9 cellular contexts compared by ENCODE assay signal in genomic region chr3:167691366-167691765, GRCh38. TPM values are rescaled to one million over a fixed set of nuclear protein-coding genes. Genes with fewer than 3 reads are reported as not detected.
A peak's percentile ranks its signal among the peaks of the same experiment; 100 is the strongest.
DNase-seq lines count a peak whose midpoint lies in the region; ATAC-seq and TF ChIP-seq lines count a peak whose summit lies in the region.
"Had no signal": no experiment of that assay in that cellular context is flagged by ENCODE, and none has a peak within 500 bp of the region (broad histone marks: within the 10 kb centered on the region; RNA-seq: fewer than 3 reads in every experiment).

No MANE protein-coding gene starts in this region.

- POLR2A ChIA-PET in activated CD4-positive, alpha-beta T cell treated with anti-CD3 and anti-CD28 coated beads, Interleukin-2, amount 10 ng/mL, durations not matched to agents 7 days and 5 days (lab: Charles Lee) = no interaction called here
- POLR2A ChIA-PET in WTC11 (lab: Charles Lee) = interaction anchor here (0.6 kb wide), 1 partner anchor 33 kb away, joined by 4 read pairs; no protein-coding TSS in a partner anchor

- WGBS in sigmoid colon, 2 donors = 47 to 56% methylated on average over 3 of the region's 3 CpGs

- no peak for TF ChIP-seq CTCF in sigmoid colon (IDR thresholded peaks at IDR 0.05)
- TF ChIP-seq CTCF in WTC11 (IDR thresholded peaks at IDR 0.05) = no peak

- no peak overlapping the region for H3K4me3 ChIP-seq in sigmoid colon

- peaks cover 0 to 53% (median 0%) of the 10 kb centered on the region in 4 donors for H3K36me3 ChIP-seq in sigmoid colon

- no peak for TF ChIP-seq EP300 in sigmoid colon (IDR thresholded peaks at IDR 0.05)

- H3K36me3 Mint-ChIP-seq in activated CD4-positive, alpha-beta T cell treated with anti-CD3 and anti-CD28 coated beads, Interleukin-2, amount 10 ng/mL, durations not matched to agents 7 days and 5 days (ENCODE audit: low read depth) = peaks cover 32% of the 10 kb centered on the region
- peaks cover 25% of the 10 kb centered on the region for H3K36me3 Mint-ChIP-seq in WTC11

- CTCF ChIA-PET in activated CD4-positive, alpha-beta T cell treated with anti-CD3 and anti-CD28 coated beads, Interleukin-2, amount 10 ng/mL, durations not matched to agents 7 days and 5 days (lab: Charles Lee) = interaction anchor here (0.7 kb wide), 1 partner anchor 12 kb away, joined by 3 read pairs; no protein-coding TSS in a partner anchor
- CTCF ChIA-PET in WTC11 (lab: Charles Lee) = no interaction called here

- DNase-seq in AG08395 (ENCODE audit: low spot score) (peak; percentile 3), GM19240 (ENCODE audit: insufficient read length, low spot score) (peak; percentile 23), sigmoid colon (no peak), NCI-H1092 treated with DMSO at 0.1 percent for 48 hours (lab: John Stamatoyannopoulos, UW) (no peak), AG08396 (ENCODE audit: low spot score) (no peak), WTC11 (ENCODE audit: low spot score) (no peak)
- peak; percentile 44 for DNase-seq in activated CD4-positive, alpha-beta T cell treated with anti-CD3 and anti-CD28 coated beads, Interleukin-2, amount 10 ng/mL, durations not matched to agents 7 days and 5 days
- DNase-seq: kidney had no signal

- no peaks in the 10 kb centered on the region for H3K27me3 Mint-ChIP-seq in activated CD4-positive, alpha-beta T cell treated with anti-CD3 and anti-CD28 coated beads, Interleukin-2, amount 10 ng/mL, durations not matched to agents 7 days and 5 days
- no peaks in the 10 kb centered on the region for H3K27me3 Mint-ChIP-seq in WTC11 (ENCODE audit: low read depth)

- no peaks in the 10 kb centered on the region for H3K4me1 ChIP-seq in sigmoid colon

- peak overlapping the region; percentile 14 for H3K27ac Mint-ChIP-seq in activated CD4-positive, alpha-beta T cell treated with anti-CD3 and anti-CD28 coated beads, Interleukin-2, amount 10 ng/mL, durations not matched to agents 7 days and 5 days
- no peak overlapping the region for H3K27ac Mint-ChIP-seq in WTC11

- no peak overlapping the region for H3K4me3 Mint-ChIP-seq in activated CD4-positive, alpha-beta T cell treated with anti-CD3 and anti-CD28 coated beads, Interleukin-2, amount 10 ng/mL, durations not matched to agents 7 days and 5 days
- no peak overlapping the region for H3K4me3 Mint-ChIP-seq in WTC11

- no peak for TF ChIP-seq POLR2A in sigmoid colon (IDR thresholded peaks at IDR 0.05)

- no peaks in the 10 kb centered on the region for H3K9me3 Mint-ChIP-seq in activated CD4-positive, alpha-beta T cell treated with anti-CD3 and anti-CD28 coated beads, Interleukin-2, amount 10 ng/mL, durations not matched to agents 7 days and 5 days
- no peaks in the 10 kb centered on the region for H3K9me3 Mint-ChIP-seq in WTC11

- H3K27ac ChIP-seq in sigmoid colon = no peak overlapping the region

- intact Hi-C loops in sigmoid colon (cut with DNase I) = no loop called here

- ATAC-seq in HG03159 (IDR thresholded peaks at IDR 0.05; ENCODE audit: unreplicated experiment) (peak; percentile 100), WTC11 (no peak)

- no peaks in the 10 kb centered on the region for H3K27me3 ChIP-seq in sigmoid colon

- no peaks in the 10 kb centered on the region for H3K9me3 ChIP-seq in sigmoid colon

- H3K4me1 Mint-ChIP-seq in activated CD4-positive, alpha-beta T cell treated with anti-CD3 and anti-CD28 coated beads, Interleukin-2, amount 10 ng/mL, durations not matched to agents 7 days and 5 days = peaks cover 21% of the 10 kb centered on the region
- H3K4me1 Mint-ChIP-seq in WTC11 = peaks cover 29% of the 10 kb centered on the region

TF ChIP-seq in WTC11, 78 proteins besides CTCF, POLR2A, EP300 and RAD21:
- TF ChIP-seq ZNF671 (CRISPR knock-in tag; IDR thresholded peaks at IDR 0.05) (no peak), ZBTB43 (CRISPR knock-in tag; IDR thresholded peaks at IDR 0.05) (no peak), ESRRA (CRISPR knock-in tag; IDR thresholded peaks at IDR 0.05; ENCODE audit: borderline replicate concordance) (no peak), FOXK1 (CRISPR knock-in tag; IDR thresholded peaks at IDR 0.05) (no peak), ZNF263 (CRISPR knock-in tag; IDR thresholded peaks at IDR 0.05; ENCODE audit: low read depth) (no peak), ZNF423 (CRISPR knock-in tag; IDR thresholded peaks at IDR 0.05) (no peak), ATF3 (CRISPR knock-in tag; conservative IDR thresholded peaks at IDR 0.05) (no peak)
TF ChIP-seq in WTC11: peak in this region for 0.

RNA-seq across cellular contexts. Expression of gene WDR49, which starts 37.6 kb away (rescaled TPM):
- under 1 TPM; 0.40 to 0.47 TPM for total RNA-seq in activated CD4-positive, alpha-beta T cell treated with anti-CD3 and anti-CD28 coated beads, Interleukin-2, amount 10 ng/mL, durations not matched to agents 7 days and 5 days
- 1 to 10 TPM in 2 of 4 donors, under 1 TPM in 2; 0.28 to 2.5 (median 1.3) TPM for total RNA-seq in sigmoid colon
- polyA plus RNA-seq in sigmoid colon = under 1 TPM in 1 of 3 donors, not detected in 2; 0.06 TPM
- total RNA-seq in WTC11 (2021) = 0.73 to 1.1 TPM (median 0.92 TPM) in 3 replicates

RNA-seq across cellular contexts. Expression of gene PDCD10, which starts 43.3 kb away (rescaled TPM):
- 10 to 100 TPM; 72.5 to 82.9 TPM for total RNA-seq in activated CD4-positive, alpha-beta T cell treated with anti-CD3 and anti-CD28 coated beads, Interleukin-2, amount 10 ng/mL, durations not matched to agents 7 days and 5 days
- 10 to 100 TPM; 49.3 to 67.0 (median 60.7) TPM for total RNA-seq in sigmoid colon
- polyA plus RNA-seq in sigmoid colon = 100 to 1,000 TPM in 2 of 3 donors, 10 to 100 TPM in 1; 79.9 to 198 (median 136) TPM
- 58.3 to 60.8 TPM (median 58.5 TPM) in 3 replicates for total RNA-seq in WTC11 (2021)

RNA-seq across cellular contexts. Expression of gene SERPINI1, which starts 44.2 kb away (rescaled TPM):
- 1 to 10 TPM; 2.1 to 3.1 TPM for total RNA-seq in activated CD4-positive, alpha-beta T cell treated with anti-CD3 and anti-CD28 coated beads, Interleukin-2, amount 10 ng/mL, durations not matched to agents 7 days and 5 days
- total RNA-seq in sigmoid colon = 1 to 10 TPM; 2.6 to 6.6 (median 3.9) TPM
- polyA plus RNA-seq in sigmoid colon = 1 to 10 TPM in 1 of 3 donors, under 1 TPM in 2; 0.60 to 4.3 (median 0.92) TPM
- 4.5 to 6.4 TPM (median 6.1 TPM) in 3 replicates for total RNA-seq in WTC11 (2021)

Comparison
In these comparisons a context has a peak if more than half of its experiments do, and no peak if none do; other contexts are left out.
1. DNase-seq: peak in AG08395 (single experiment), GM19240 (single experiment) and activated CD4-positive, alpha-beta T cell treated with anti-CD3 and anti-CD28 coated beads, Interleukin-2, amount 10 ng/mL, durations not matched to agents 7 days and 5 days (single experiment); none in sigmoid colon (single experiment), NCI-H1092 treated with DMSO at 0.1 percent for 48 hours (single experiment), AG08396 (single experiment) and WTC11 (single experiment).